ENCODE assay signal across 8 cellular contexts in the genomic region with DNA sequence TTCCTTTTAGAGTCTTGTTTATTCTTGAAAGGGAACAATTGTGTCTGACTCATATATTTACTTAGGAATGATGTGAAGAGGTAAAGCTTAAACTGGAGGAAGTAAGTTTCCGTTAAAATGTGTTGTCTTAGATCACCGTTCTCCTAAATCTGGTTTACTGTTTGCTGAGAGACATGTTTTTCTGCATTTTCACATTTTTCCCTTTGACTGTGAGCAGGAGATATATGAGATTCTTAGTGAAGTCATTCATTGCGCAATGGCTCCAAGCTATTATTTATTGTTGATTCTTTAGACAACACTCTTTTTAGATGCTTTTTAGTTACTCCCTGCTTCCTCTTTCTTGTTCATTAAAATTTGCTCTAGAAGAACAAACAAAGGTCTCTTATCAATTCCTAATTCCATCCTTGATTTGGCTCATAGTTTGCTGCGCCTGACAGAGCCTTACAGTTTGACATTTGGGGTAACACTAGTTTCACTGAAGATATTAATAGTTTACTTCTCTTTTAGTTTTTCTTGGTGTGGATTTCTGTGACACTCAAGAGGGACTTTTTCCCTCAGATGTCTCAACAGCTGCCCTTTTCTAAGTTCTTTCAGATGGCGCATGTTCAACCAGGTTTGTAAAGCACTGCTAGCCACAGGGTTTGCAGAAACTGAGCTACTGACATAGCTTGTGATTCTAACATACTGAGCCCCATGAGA.
DNase-seq lines count a peak whose midpoint lies in the region; ATAC-seq and TF ChIP-seq lines count a peak whose summit lies in the region.

No MANE protein-coding gene starts in this region.

- H3K27ac ChIP-seq in DOHH2 (ENCODE audit: low read depth, low read length): peak overlapping the region; percentile 93

- no peaks in the 10 kb centered on the region for H3K27me3 ChIP-seq in DOHH2 (ENCODE audit: control insufficient read depth, low read length)

- no peak for TF ChIP-seq CTCF in DOHH2 (IDR thresholded peaks at IDR 0.05; ENCODE audit: low read depth, low read length, poor library complexity, severe bottlenecking)
- no peak for TF ChIP-seq CTCF in fibroblast of mammary gland (conservative IDR thresholded peaks at IDR 0.05; ENCODE audit: control insufficient read depth, insufficient read depth, low read depth, low read length)

- peaks cover 34% of the 10 kb centered on the region for H3K36me3 ChIP-seq in DOHH2 (ENCODE audit: control insufficient read depth, low read length)

- H3K4me3 ChIP-seq in DOHH2 (ENCODE audit: low read length) (peak overlapping the region; percentile 50), fibroblast of mammary gland (ENCODE audit: control insufficient read depth, low read depth, low read length) (no peak overlapping the region)

- peak overlapping the region; percentile 86 for H3K4me2 ChIP-seq in DOHH2 (ENCODE audit: low read length)

- H4K20me1 ChIP-seq in DOHH2 (ENCODE audit: control insufficient read depth, insufficient read depth, low read depth, low read length): no peaks in the 10 kb centered on the region

- no peaks in the 10 kb centered on the region for H3K9me2 ChIP-seq in DOHH2 (replicated peaks; ENCODE audit: control insufficient read depth, low read length)

- peak; percentile 69 for ATAC-seq in GM21529 (IDR thresholded peaks at IDR 0.05; ENCODE audit: unreplicated experiment)

- H3K4me1 ChIP-seq in DOHH2 (ENCODE audit: control insufficient read depth, low read length): peaks cover 100% of the 10 kb centered on the region

- peaks cover 41% of the 10 kb centered on the region for H3K79me2 ChIP-seq in DOHH2 (ENCODE audit: control insufficient read depth, low read length)

- H3K9me3 ChIP-seq in DOHH2 (ENCODE audit: control insufficient read depth, insufficient read depth, low read length): no peaks in the 10 kb centered on the region

- H3F3A ChIP-seq in DOHH2 (ENCODE audit: control insufficient read depth, insufficient read depth): peaks cover 37% of the 10 kb centered on the region

- peak; percentile 49 for DNase-seq in HPDE6-E6E7 (ENCODE audit: extremely low spot score)
- peak; percentile 59 for DNase-seq in fibroblast of mammary gland (ENCODE audit: low read depth)
- no peak for DNase-seq in activated CD4-positive, alpha-beta T cell treated with anti-CD3 and anti-CD28 coated beads, Interleukin-2, amount 50 U/mL, for 1 hour
- no peak for DNase-seq in C1 segment of cervical spinal cord (lab: John Stamatoyannopoulos, UW)
- DNase-seq in NCI-H2196 (lab: John Stamatoyannopoulos, UW; ENCODE audit: unreplicated experiment): no peak
- DNase-seq in NCI-H1105 (lab: John Stamatoyannopoulos, UW): no peak

Comparison
In these comparisons a context has a peak if more than half of its experiments do, and no peak if none do; other contexts are left out.
1. DNase-seq: peak in HPDE6-E6E7 (single experiment) and fibroblast of mammary gland (single experiment); none in activated CD4-positive, alpha-beta T cell treated with anti-CD3 and anti-CD28 coated beads, Interleukin-2, amount 50 U/mL, for 1 hour (single experiment), C1 segment of cervical spinal cord (0 of 14), NCI-H2196 (single experiment) and NCI-H1105 (single experiment).